Comparison of ENCODE assay signal across 1 cellular context in genomic region chr19:55147408-55148251, GRCh38.
TF ChIP-seq lines count a peak whose summit lies in the region.

No MANE protein-coding gene starts in this region.

TF ChIP-seq in HCT116, 20 proteins besides CTCF, POLR2A, EP300 and RAD21:
- TF ChIP-seq EGR1 (IDR thresholded peaks at IDR 0.05; ENCODE audit: low read depth) (no peak), CBX3 (IDR thresholded peaks at IDR 0.05; ENCODE audit: low read depth) (no peak), ATF3 (IDR thresholded peaks at IDR 0.05) (no peak), YY1 (IDR thresholded peaks at IDR 0.05; ENCODE audit: extremely low read depth, insufficient replicate concordance, low read depth, low read length) (no peak), FOSL1 (IDR thresholded peaks at IDR 0.05; ENCODE audit: low read depth) (no peak), ZBTB33 (IDR thresholded peaks at IDR 0.05; ENCODE audit: extremely low read depth, insufficient replicate concordance, low read length) (no peak), JUND (IDR thresholded peaks at IDR 0.05) (no peak), REST (IDR thresholded peaks at IDR 0.05; ENCODE audit: low read depth) (no peak), SRF (IDR thresholded peaks at IDR 0.05; ENCODE audit: low read depth) (no peak), ZNF274 (IDR thresholded peaks at IDR 0.05; ENCODE audit: low read depth, low read length) (no peak), ELF1 (IDR thresholded peaks at IDR 0.05; ENCODE audit: borderline replicate concordance, low read depth) (no peak), MAX (IDR thresholded peaks at IDR 0.05) (no peak), EZH2 (IDR thresholded peaks at IDR 0.05) (no peak), SP1 (IDR thresholded peaks at IDR 0.05; ENCODE audit: low read depth) (no peak)
